In the genomic region with DNA sequence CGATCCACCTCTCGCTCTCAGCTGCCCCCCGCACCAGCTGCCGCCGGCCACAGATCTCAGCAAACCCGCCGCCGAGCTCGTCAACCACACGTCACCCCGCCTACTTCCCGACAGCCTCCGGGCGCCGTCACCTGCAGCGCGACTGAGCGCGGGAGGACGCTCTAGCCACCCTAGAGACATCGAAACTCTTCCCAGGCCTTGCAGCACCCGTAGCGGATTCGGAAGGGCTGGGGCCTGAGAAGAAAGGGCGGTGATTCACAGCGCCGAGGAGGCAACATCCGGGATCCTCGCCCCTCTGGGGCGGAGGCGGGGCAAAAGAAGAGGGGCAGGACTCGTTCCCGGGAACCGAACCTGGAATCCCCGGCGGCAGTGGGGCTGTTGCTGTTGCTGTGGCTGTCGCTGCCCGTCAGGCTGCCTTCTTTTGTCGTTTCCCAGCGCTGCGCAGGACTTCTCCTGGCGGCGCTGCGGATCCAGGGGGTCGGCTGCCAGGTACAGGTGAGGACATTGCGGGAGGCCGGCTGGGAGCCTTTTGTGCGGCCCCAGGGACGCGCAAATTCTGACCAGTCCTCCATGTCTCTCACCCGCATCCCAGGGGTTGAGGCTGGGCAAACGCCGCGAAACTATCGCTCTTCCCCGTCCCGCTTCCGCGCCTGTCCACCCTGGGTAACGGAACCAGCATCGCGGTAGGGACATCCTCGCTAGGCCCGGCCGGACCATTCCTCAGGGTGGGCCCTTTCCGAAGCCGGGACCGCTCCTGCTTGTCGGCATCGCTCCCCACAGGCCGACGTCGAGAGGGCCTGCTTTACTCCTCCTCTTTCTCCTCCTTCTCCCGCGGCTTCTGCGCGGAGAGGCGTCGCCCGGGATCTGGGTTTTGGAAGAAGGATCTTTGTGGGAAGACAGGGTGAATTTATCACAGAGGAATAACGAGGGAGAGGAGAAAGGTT, we compare ENCODE assay signal across 8 cellular contexts. TPM values are rescaled to one million over a fixed set of nuclear protein-coding genes. Genes with fewer than 3 reads are reported as not detected.
DNase-seq lines count a peak whose midpoint lies in the region; ATAC-seq, FAIRE-seq and TF ChIP-seq lines count a peak whose summit lies in the region.

RO60 (plus strand) TSS at position 331 of the 944 bp plus-strand sequence. CDS start 9,443 bp downstream, outside the sequence.
UCHL5 (minus strand) TSS at position 79 of the 944 bp plus-strand sequence. CDS start 100 bp downstream, outside the sequence.

- FAIRE-seq in GM19239 (lab: Jason Lieb, UNC) = peak; percentile 95

- peak; percentile 6; the same call in 1 of the 2 replicates for TF ChIP-seq CTCF in BE2C (IDR thresholded peaks at IDR 0.05; ENCODE audit: low read depth, low read length)

- no peaks in the 10 kb centered on the region for H3K9me3 ChIP-seq in BE2C

- no peaks in the 10 kb centered on the region for H3K27me3 ChIP-seq in BE2C

- peak; percentile 95 for ATAC-seq in HG03457 (IDR thresholded peaks at IDR 0.05; ENCODE audit: unreplicated experiment)

- H3K27ac ChIP-seq in cingulate gyrus (ENCODE audit: low read depth, low read length) = peak within 1 kb of the TSS; percentile 93

- DNase-seq in BE2C (peak; percentile 97), GM19239 (ENCODE audit: insufficient read length, low spot score) (peak; percentile 53), NCI-H524 treated with DMSO at 0.1 percent for 48 hours (lab: John Stamatoyannopoulos, UW) (peak; percentile 80), kidney tubule cell (ENCODE audit: low spot score) (peak; percentile 99)
- peak; percentile 93 to 94 for DNase-seq in activated CD4-positive, alpha-beta T cell treated with anti-CD3 and anti-CD28 coated beads for 4 hours
- DNase-seq in stimulated activated CD4-positive, alpha-beta T cell treated with anti-CD3 and anti-CD28 coated beads, Interleukin-1b, Interleukin-23, amount 100 ng/mL, for 24 hours (ENCODE audit: low read depth in 4 of 4, low spot score in 1 of 4) = peak; percentile 79 to 90 (median 84)

- H3K4me1 ChIP-seq in BE2C = no peaks in the 10 kb centered on the region; the same call in 1 of the 2 replicates

- H3K4me3 ChIP-seq in BE2C (ENCODE audit: low read depth, low read length) = peak within 1 kb of the TSS; percentile 94

- peaks cover 4% of the 10 kb centered on the region; the same call in 1 of the 2 replicates for H3K36me3 ChIP-seq in BE2C

RNA-seq across cellular contexts. Expression of gene RO60, which starts in this region (rescaled TPM):
- polyA plus RNA-seq in BE2C (2012; ENCODE audit: insufficient read depth, insufficient read length, low read depth) = 31.3 TPM

RNA-seq across cellular contexts. Expression of gene UCHL5, which starts in this region (rescaled TPM):
- polyA plus RNA-seq in BE2C (2012; ENCODE audit: insufficient read depth, insufficient read length, low read depth) = 65.3 TPM

Comparison
In these comparisons a context has a peak if more than half of its experiments do, and no peak if none do; other contexts are left out.
1. Peak in every context shown above with its lines: DNase-seq, ATAC-seq, H3K4me3 ChIP-seq and H3K27ac ChIP-seq.